Comparison of ENCODE assay signal across 8 cellular contexts in the genomic region with DNA sequence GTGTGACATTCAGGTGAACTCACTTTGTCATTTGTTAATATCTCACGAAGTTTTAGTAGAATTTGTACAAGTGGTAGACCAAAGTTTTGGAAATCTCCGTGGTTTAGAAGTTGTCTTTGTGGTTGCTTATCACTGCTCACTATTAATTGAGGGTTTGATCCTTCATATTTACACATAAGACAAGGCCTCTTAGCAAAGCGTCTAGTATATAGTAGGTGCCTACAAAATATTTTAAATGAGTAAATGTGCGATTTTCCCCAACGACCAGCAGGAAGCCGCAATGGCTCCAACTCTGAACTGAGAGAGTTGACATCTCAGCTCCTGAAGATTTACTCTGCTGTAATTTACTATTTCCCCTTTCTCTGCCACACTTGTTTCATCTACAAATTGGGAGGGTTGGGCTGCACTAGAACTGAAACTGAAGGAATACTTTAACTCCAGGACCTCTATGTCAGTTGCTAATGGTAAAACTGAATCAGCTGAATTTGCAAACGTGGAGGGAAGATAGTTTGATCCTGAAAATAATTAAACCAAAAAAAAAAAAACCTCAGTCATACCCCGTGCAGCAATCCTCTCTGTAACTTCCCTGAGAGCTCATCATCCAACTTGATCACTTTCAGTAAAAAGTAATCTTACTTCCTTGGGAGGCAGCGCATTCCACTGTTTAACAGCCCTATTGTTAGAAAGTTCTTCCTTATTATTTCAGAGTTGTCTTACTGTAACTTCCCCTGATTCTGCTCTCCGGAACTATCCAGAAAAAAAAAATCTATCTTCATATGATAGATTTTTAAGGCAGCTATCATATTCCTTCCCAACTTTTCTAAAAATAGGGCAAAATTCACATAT.
DNase-seq lines count a peak whose midpoint lies in the region; ATAC-seq, FAIRE-seq and TF ChIP-seq lines count a peak whose summit lies in the region.

No MANE protein-coding gene starts in this region.

- H3K27ac ChIP-seq in KMS-11 (no peak overlapping the region), mucosa of rectum (ENCODE audit: low read depth in 2 of 2, low read length in 2 of 2) (peak overlapping the region; percentile 94)

- no peaks in the 10 kb centered on the region for H4K20me1 ChIP-seq in KMS-11 (ENCODE audit: insufficient read depth)

- DNase-seq in AG09309 (ENCODE audit: low read depth) (no peak), cardiac fibroblast (ENCODE audit: low read depth in 2 of 2) (peak in 1 of 2 donors; percentile 20), H54 (ENCODE audit: insufficient read length, low spot score) (no peak), SHP77 treated with DMSO at 0.1 percent for 48 hours (lab: John Stamatoyannopoulos, UW) (no peak)

- FAIRE-seq in H54 (lab: Jason Lieb, UNC), result no peak

- H2AFZ ChIP-seq in KMS-11 (ENCODE audit: low read depth), result no peak overlapping the region

- TF ChIP-seq POLR2A in H54 (IDR thresholded peaks at IDR 0.05; ENCODE audit: low read depth, low read length), result no peak

- no peaks in the 10 kb centered on the region for H3K36me3 ChIP-seq in KMS-11 (ENCODE audit: insufficient read depth)
- H3K36me3 ChIP-seq in mucosa of rectum (ENCODE audit: control insufficient read depth in 2 of 2, insufficient read depth in 2 of 2, low read length in 2 of 2), result no peaks in the 10 kb centered on the region

- ATAC-seq in GM18511 (IDR thresholded peaks at IDR 0.05; ENCODE audit: unreplicated experiment) (no peak), HG03135 (IDR thresholded peaks at IDR 0.05; ENCODE audit: unreplicated experiment) (no peak)

- no peaks in the 10 kb centered on the region; the same call in 1 of the 2 replicates for H3K27me3 ChIP-seq in KMS-11 (ENCODE audit: insufficient read depth, low read depth)
- no peaks in the 10 kb centered on the region for H3K27me3 ChIP-seq in mucosa of rectum (ENCODE audit: control insufficient read depth in 2 of 2, insufficient read depth in 2 of 2, low read length in 2 of 2)

- no peak for TF ChIP-seq CTCF in AG09309 (IDR thresholded peaks at IDR 0.05; ENCODE audit: control insufficient read depth, insufficient read depth, low read depth, low read length, missing control alignments)
- TF ChIP-seq CTCF in KMS-11 (conservative IDR thresholded peaks at IDR 0.05; ENCODE audit: low read depth, low read length), result no peak
- no peak for TF ChIP-seq CTCF in cardiac fibroblast (IDR thresholded peaks at IDR 0.05; ENCODE audit: low read depth, low read length)

- H3K4me1 ChIP-seq in KMS-11 (ENCODE audit: low read depth, poor library complexity, severe bottlenecking) (peaks cover 68% of the 10 kb centered on the region), mucosa of rectum (ENCODE audit: control insufficient read depth in 2 of 2, insufficient read depth in 2 of 2, low read length in 2 of 2) (peaks cover 14 to 26% of the 10 kb centered on the region in 2 donors)

- H3K9me3 ChIP-seq in mucosa of rectum (ENCODE audit: control insufficient read depth in 2 of 2, low read length in 2 of 2), result no peaks in the 10 kb centered on the region

- peak overlapping the region; percentile 53 for H3K4me3 ChIP-seq in AG09309 (ENCODE audit: control insufficient read depth, low read depth, low read length)
- H3K4me3 ChIP-seq in KMS-11 (IDR thresholded peaks at IDR 0.05; ENCODE audit: insufficient read depth, low read depth, low read length), result no peak overlapping the region
- peak overlapping the region; percentile 64 to 77 for H3K4me3 ChIP-seq in cardiac fibroblast (replicated peaks in 1 of 2; ENCODE audit: low read depth in 2 of 2, low read length in 2 of 2)
- H3K4me3 ChIP-seq in mucosa of rectum (ENCODE audit: low read length in 2 of 2), result peak overlapping the region; percentile 84 to 85

- H3K79me2 ChIP-seq in KMS-11 (ENCODE audit: insufficient read depth, low read depth), result no peaks in the 10 kb centered on the region

- peak overlapping the region; percentile 98; the same call in 1 of the 2 replicates for H3K4me2 ChIP-seq in KMS-11

- H3K9ac ChIP-seq in KMS-11 (no peak overlapping the region), mucosa of rectum (ENCODE audit: low read depth in 1 of 2, low read length in 2 of 2) (peak overlapping the region; percentile 69 to 85)
